Comparison of ENCODE assay signal across 2 cellular contexts in the genomic region with DNA sequence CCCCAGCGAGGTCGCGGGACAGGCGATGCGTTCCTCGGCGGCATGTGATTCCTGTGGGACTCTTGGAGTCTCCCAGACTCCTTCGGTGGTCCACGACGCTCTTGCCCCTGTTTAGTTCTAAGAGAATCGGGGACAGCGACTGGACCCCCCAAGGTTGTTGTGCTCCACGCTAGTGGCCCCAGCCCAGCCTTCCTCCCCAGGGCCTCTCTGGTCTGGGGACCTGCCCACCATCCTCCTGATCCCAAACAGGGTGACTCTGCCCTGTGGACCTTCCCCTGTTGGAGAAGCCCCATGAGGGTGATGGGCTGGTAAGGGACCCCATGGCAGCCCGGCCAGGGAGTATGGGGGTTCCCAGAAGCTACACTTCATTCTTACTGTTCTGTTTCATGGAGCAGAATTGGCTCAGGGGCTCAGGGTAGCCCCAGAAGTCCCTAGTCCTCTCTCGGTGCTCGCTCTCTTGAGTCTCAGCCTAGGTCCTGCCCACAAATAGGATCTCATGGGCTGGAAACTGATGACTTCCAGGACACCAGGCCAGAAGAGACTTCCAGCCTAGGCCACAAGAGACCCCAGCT.
TF ChIP-seq lines count a peak whose summit lies in the region.

No MANE protein-coding gene starts in this region.

TF ChIP-seq in GM12878, 131 proteins besides CTCF, POLR2A, EP300 and RAD21:
- TF ChIP-seq POLR2AphosphoS2 (IDR thresholded peaks at IDR 0.05; ENCODE audit: low read depth, low read length) (no peak), IKZF1 (conservative IDR thresholded peaks at IDR 0.05) (no peak), MEF2A (IDR thresholded peaks at IDR 0.05; ENCODE audit: insufficient read depth, low read depth, low read length) (no peak), NR2C1 (IDR thresholded peaks at IDR 0.05) (no peak), BMI1 (IDR thresholded peaks at IDR 0.05; ENCODE audit: borderline replicate concordance) (no peak), CHD2 (IDR thresholded peaks at IDR 0.05; ENCODE audit: borderline replicate concordance, low read depth, low read length) (no peak), IKZF2 (IDR thresholded peaks at IDR 0.05) (no peak), MTA3 (IDR thresholded peaks at IDR 0.05; ENCODE audit: borderline replicate concordance, low read length) (no peak), ASH2L (IDR thresholded peaks at IDR 0.05; ENCODE audit: borderline replicate concordance, low read depth) (no peak)
- TF ChIP-seq, protein P1, sequence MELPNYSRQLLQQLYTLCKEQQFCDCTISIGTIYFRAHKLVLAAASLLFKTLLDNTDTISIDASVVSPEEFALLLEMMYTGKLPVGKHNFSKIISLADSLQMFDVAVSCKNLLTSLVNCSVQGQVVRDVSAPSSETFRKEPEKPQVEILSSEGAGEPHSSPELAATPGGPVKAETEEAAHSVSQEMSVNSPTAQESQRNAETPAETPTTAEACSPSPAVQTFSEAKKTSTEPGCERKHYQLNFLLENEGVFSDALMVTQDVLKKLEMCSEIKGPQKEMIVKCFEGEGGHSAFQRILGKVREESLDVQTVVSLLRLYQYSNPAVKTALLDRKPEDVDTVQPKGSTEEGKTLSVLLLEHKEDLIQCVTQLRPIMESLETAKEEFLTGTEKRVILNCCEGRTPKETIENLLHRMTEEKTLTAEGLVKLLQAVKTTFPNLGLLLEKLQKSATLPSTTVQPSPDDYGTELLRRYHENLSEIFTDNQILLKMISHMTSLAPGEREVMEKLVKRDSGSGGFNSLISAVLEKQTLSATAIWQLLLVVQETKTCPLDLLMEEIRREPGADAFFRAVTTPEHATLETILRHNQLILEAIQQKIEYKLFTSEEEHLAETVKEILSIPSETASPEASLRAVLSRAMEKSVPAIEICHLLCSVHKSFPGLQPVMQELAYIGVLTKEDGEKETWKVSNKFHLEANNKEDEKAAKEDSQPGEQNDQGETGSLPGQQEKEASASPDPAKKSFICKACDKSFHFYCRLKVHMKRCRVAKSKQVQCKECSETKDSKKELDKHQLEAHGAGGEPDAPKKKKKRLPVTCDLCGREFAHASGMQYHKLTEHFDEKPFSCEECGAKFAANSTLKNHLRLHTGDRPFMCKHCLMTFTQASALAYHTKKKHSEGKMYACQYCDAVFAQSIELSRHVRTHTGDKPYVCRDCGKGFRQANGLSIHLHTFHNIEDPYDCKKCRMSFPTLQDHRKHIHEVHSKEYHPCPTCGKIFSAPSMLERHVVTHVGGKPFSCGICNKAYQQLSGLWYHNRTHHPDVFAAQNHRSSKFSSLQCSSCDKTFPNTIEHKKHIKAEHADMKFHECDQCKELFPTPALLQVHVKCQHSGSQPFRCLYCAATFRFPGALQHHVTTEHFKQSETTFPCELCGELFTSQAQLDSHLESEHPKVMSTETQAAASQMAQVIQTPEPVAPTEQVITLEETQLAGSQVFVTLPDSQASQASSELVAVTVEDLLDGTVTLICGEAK (IDR thresholded peaks at IDR 0.05; ENCODE audit: borderline replicate concordance): no peak

TF ChIP-seq in HEK293T, 16 proteins besides CTCF, POLR2A, EP300 and RAD21:
- no peak for TF ChIP-seq FOXM1 (IDR thresholded peaks at IDR 0.05; ENCODE audit: borderline replicate concordance)
- TF ChIP-seq HDGF (IDR thresholded peaks at IDR 0.05; ENCODE audit: borderline replicate concordance): no peak
- TF ChIP-seq FOXK2 (IDR thresholded peaks at IDR 0.05): no peak
- no peak for TF ChIP-seq FOXA1 (IDR thresholded peaks at IDR 0.05)
- TF ChIP-seq BHLHE40 (IDR thresholded peaks at IDR 0.05; ENCODE audit: borderline replicate concordance): no peak
- TF ChIP-seq LEF1 (IDR thresholded peaks at IDR 0.05; ENCODE audit: borderline replicate concordance): no peak
- no peak for TF ChIP-seq ZNF384 (IDR thresholded peaks at IDR 0.05)
- TF ChIP-seq SUZ12 (IDR thresholded peaks at IDR 0.05): no peak
- TF ChIP-seq ARNT (IDR thresholded peaks at IDR 0.05): no peak
- no peak for TF ChIP-seq CTBP1 (IDR thresholded peaks at IDR 0.05; ENCODE audit: borderline replicate concordance)
- TF ChIP-seq SP1 (IDR thresholded peaks at IDR 0.05): no peak
- TF ChIP-seq L3MBTL2 (conservative IDR thresholded peaks at IDR 0.05): no peak
- TF ChIP-seq ELF4 (IDR thresholded peaks at IDR 0.05): no peak
- TF ChIP-seq NFRKB (IDR thresholded peaks at IDR 0.05): no peak
- TF ChIP-seq TARDBP (IDR thresholded peaks at IDR 0.05): no peak
